23 cellular contexts compared by ENCODE assay signal in the genomic region with DNA sequence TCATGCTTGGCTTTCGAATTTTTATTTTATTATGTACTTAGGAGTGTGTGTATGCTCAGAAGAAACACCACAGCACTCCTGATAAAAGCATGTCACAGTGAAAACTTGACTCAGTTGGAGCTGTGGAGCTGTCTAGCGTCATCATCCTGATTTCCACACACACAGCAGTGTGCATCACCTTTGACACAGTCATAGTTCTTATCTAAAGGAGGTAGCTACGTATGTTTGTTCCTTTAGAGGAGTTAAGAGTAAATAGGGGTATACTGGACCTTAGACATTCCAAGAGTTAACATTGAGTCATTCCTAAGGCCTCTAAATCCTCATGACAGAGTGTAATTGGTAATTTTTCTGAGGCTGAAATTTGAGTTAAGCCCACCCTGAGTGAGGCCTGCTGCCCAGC.
DNase-seq lines count a peak whose midpoint lies in the region; ATAC-seq, FAIRE-seq and TF ChIP-seq lines count a peak whose summit lies in the region.
"Had no signal": no experiment of that assay in that cellular context is flagged by ENCODE, and none has a peak within 500 bp of the region (broad histone marks: within the 10 kb centered on the region; RNA-seq: fewer than 3 reads in every experiment).

No MANE protein-coding gene starts in this region.

- H3K9me3 ChIP-seq in A549 (no peaks in the 10 kb centered on the region), fibroblast of lung (ENCODE audit: control insufficient read depth, insufficient read depth, low read depth, low read length) (no peaks in the 10 kb centered on the region), mucosa of descending colon (no peaks in the 10 kb centered on the region)
- H3K9me3 ChIP-seq: breast epithelium had no signal

- intact Hi-C loops in mucosa of descending colon (cut with DNase I, micrococcal nuclease), result no loop called here

- H3K4me1 ChIP-seq in A549, result peaks cover 65% of the 10 kb centered on the region
- H3K4me1 ChIP-seq in fibroblast of lung (ENCODE audit: control insufficient read depth, extremely low read depth, insufficient read depth, low read length), result no peaks in the 10 kb centered on the region
- peaks cover 22% of the 10 kb centered on the region for H3K4me1 ChIP-seq in mucosa of descending colon (ENCODE audit: low read depth)
- H3K4me1 ChIP-seq: breast epithelium had no signal

- H3K36me3 ChIP-seq in fibroblast of lung (ENCODE audit: control insufficient read depth, insufficient read depth, low read length), result no peaks in the 10 kb centered on the region
- no peaks in the 10 kb centered on the region for H3K36me3 ChIP-seq in mucosa of descending colon (ENCODE audit: low read depth)
- H3K36me3 ChIP-seq: breast epithelium had no signal

- CTCF ChIA-PET in A549 (lab: Yijun Ruan, JAX), result interaction anchor here (0.7 to 2.4 kb wide), 3 partner anchors 22 to 97 kb away, joined by 3 to 8 read pairs (median 3); a partner anchor contains a TSS

- FAIRE-seq in A549 (lab: Jason Lieb, UNC) (no peak), RCC 7860 (lab: Jason Lieb, UNC) (peak; percentile 8)
- FAIRE-seq: GM12892, GM19239 had no signal

- DNase-seq in A549 (ENCODE audit: low read depth in 1 of 2, low spot score in 1 of 2) (peak; percentile 31 to 89), RCC 7860 (ENCODE audit: low spot score) (peak; percentile 41), fibroblast of lung (ENCODE audit: low read depth in 2 of 2) (peak; percentile 9 to 43), mucosa of descending colon (peak in 1 of 3 donors; percentile 32), NCI-H526 treated with DMSO at 0.1 percent for 48 hours (lab: John Stamatoyannopoulos, UW) (no peak), NCI-H2081 treated with DMSO at 0.1 percent for 48 hours (lab: John Stamatoyannopoulos, UW) (no peak), cortex of kidney (lab: John Stamatoyannopoulos, UW) (no peak), NOMO-1 (lab: John Stamatoyannopoulos, UW; ENCODE audit: unreplicated experiment in 2 of 2) (no peak)
- DNase-seq: 8988T; activated CD4-positive, alpha-beta memory T cell treated with anti-CD3 and anti-CD28 coated beads for 36 hours; activated effector memory CD4-positive, alpha-beta T cell treated with Interleukin-2 at 50 U/mL for 16 hours; DMS79 treated with DMSO at 0.1 percent for 48 hours; dorsolateral prefrontal cortex; foreskin fibroblast; immature natural killer cell; NCI-H1417 treated with DMSO at 0.1 percent for 48 hours; NCI-H526; stimulated activated CD4-positive, alpha-beta T cell treated with anti-CD3 and anti-CD28 coated beads, Interleukin-2, amount 100 ng/mL, for 48 hours; stimulated activated naive CD4-positive, alpha-beta T cell treated with Interleukin-2 at 50 U/mL for 16 hours; SW 1271 had no signal

- no peaks in the 10 kb centered on the region for H4K20me1 ChIP-seq in fibroblast of lung (ENCODE audit: control insufficient read depth, extremely low read depth, insufficient read depth, low read length)

- H3K9ac ChIP-seq in fibroblast of lung (ENCODE audit: insufficient read depth, low read length), result no peak overlapping the region

- POLR2A ChIA-PET in A549 (lab: Yijun Ruan, JAX), result interaction anchor here (0.6 to 1.6 kb wide), 3 partner anchors 17 to 97 kb away, joined by 3 to 13 read pairs (median 7); a partner anchor contains a TSS

- peak; percentile 51 to 75; a peak in 4 of 5 replicates for TF ChIP-seq EP300 in A549 (IDR thresholded peaks at IDR 0.05)

- H2AFZ ChIP-seq in fibroblast of lung (ENCODE audit: low read length), result no peak overlapping the region

- no peaks in the 10 kb centered on the region for H3K27me3 ChIP-seq in fibroblast of lung (ENCODE audit: control insufficient read depth, insufficient read depth, low read length)
- H3K27me3 ChIP-seq: breast epithelium, dorsolateral prefrontal cortex had no signal

- H3K4me3 ChIP-seq in A549 (peak overlapping the region; percentile 0), fibroblast of lung (replicated peaks in 1 of 4; ENCODE audit: control extremely low read depth in 1 of 4, insufficient read depth in 1 of 4, low read depth in 3 of 4, low read length in 4 of 4) (no peak overlapping the region), mucosa of descending colon (no peak overlapping the region)
- H3K4me3 ChIP-seq: breast epithelium, dorsolateral prefrontal cortex had no signal

- H3K79me2 ChIP-seq in fibroblast of lung (ENCODE audit: control insufficient read depth, insufficient read depth, low read length), result no peaks in the 10 kb centered on the region

- no peak for TF ChIP-seq POLR2A in A549 (IDR thresholded peaks at IDR 0.05; ENCODE audit: low read length)

- peak; percentile 3 to 31; a peak in 2 of 5 replicates for TF ChIP-seq RAD21 in A549 (conservative IDR thresholded peaks at IDR 0.05 in 1 of 2, IDR thresholded peaks at IDR 0.05 in 1 of 2)

- peak overlapping the region; percentile 89 to 90 for H3K27ac ChIP-seq in A549
- no peak overlapping the region for H3K27ac ChIP-seq in fibroblast of lung (ENCODE audit: insufficient read depth, low read length)
- H3K27ac ChIP-seq: breast epithelium had no signal

- H3K4me2 ChIP-seq in A549 (peak overlapping the region; percentile 98), fibroblast of lung (ENCODE audit: extremely low read depth, insufficient read depth, low read length) (no peak overlapping the region)

- 8% methylated on average over 3 of the region's 3 CpGs for WGBS in A549 (ENCODE audit: missing lambda C conversion rate)

- TF ChIP-seq CTCF in A549 (IDR thresholded peaks at IDR 0.05) (no peak), fibroblast of lung (conservative IDR thresholded peaks at IDR 0.05 in 1 of 2, IDR thresholded peaks at IDR 0.05 in 1 of 2; ENCODE audit: low read depth in 1 of 2, low read length in 2 of 2) (no peak), mucosa of descending colon (IDR thresholded peaks at IDR 0.05) (no peak)

- ATAC-seq in A549, result peak; percentile 93 to 97
- ATAC-seq in mucosa of descending colon, result peak; percentile 86

TF ChIP-seq in A549, 52 proteins besides CTCF, POLR2A, EP300 and RAD21:
- TF ChIP-seq POLR2AphosphoS2 (conservative IDR thresholded peaks at IDR 0.05; ENCODE audit: low read length) (no peak), SMC3 (IDR thresholded peaks at IDR 0.05) (peak; percentile 26; the same call in 1 of the 3 replicates), TFCP2L1 (CRISPR knock-in tag; IDR thresholded peaks at IDR 0.05) (no peak), GATA3 (IDR thresholded peaks at IDR 0.05; ENCODE audit: borderline replicate concordance) (peak; percentile 91), RFX5 (IDR thresholded peaks at IDR 0.05) (no peak), JUNB (IDR thresholded peaks at IDR 0.05) (peak; percentile 71), MAFK (IDR thresholded peaks at IDR 0.05; ENCODE audit: partially characterized antibody) (peak; percentile 6), CEBPB (IDR thresholded peaks at IDR 0.05) (peak in 1 of 2 experiments; percentile 76; a peak in 1 of 4 replicates), FOSL2 (IDR thresholded peaks at IDR 0.05) (peak; percentile 47; the same call in 1 of the 2 replicates), FOSL2 (CRISPR knock-in tag; IDR thresholded peaks at IDR 0.05) (peak; percentile 87), JUN (IDR thresholded peaks at IDR 0.05) (peak; percentile 64 to 76; a peak in 4 of 5 replicates)
- TF ChIP-seq, protein P1, sequence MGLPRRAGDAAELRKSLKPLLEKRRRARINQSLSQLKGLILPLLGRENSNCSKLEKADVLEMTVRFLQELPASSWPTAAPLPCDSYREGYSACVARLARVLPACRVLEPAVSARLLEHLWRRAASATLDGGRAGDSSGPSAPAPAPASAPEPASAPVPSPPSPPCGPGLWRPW (IDR thresholded peaks at IDR 0.05), result 0 out of 2 replicates have a peak, but pooled peaks have one; percentile 18
- TF ChIP-seq, protein P2, sequence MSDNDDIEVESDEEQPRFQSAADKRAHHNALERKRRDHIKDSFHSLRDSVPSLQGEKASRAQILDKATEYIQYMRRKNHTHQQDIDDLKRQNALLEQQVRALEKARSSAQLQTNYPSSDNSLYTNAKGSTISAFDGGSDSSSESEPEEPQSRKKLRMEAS (IDR thresholded peaks at IDR 0.05), result peak; percentile 27; the same call in 1 of the 2 replicates

Comparison
In these comparisons a context has a peak if more than half of its experiments do, and no peak if none do; other contexts are left out.
1. DNase-seq: peak in A549 (2 of 2), RCC 7860 (single experiment) and fibroblast of lung (2 of 2); none in NCI-H526 treated with DMSO at 0.1 percent for 48 hours (single experiment), NCI-H2081 treated with DMSO at 0.1 percent for 48 hours (single experiment), cortex of kidney (single experiment) and NOMO-1 (0 of 2).